Comparison of ENCODE assay signal across 1 cellular context in genomic region chr6:26550250-26550993, GRCh38.
TF ChIP-seq lines count a peak whose summit lies in the region.

No MANE protein-coding gene starts in this region.

TF ChIP-seq in HepG2, 621 proteins besides CTCF, POLR2A, EP300 and RAD21 (continued from another document and continues in another):
- TF ChIP-seq SETDB1 (CRISPR knock-in tag; IDR thresholded peaks at IDR 0.05; ENCODE audit: borderline replicate concordance) = no peak
- TF ChIP-seq BORCS8-MEF2B (CRISPR knock-in tag; IDR thresholded peaks at IDR 0.05) = peak; percentile 24; the same call in 1 of the 2 replicates
- 0 out of 2 replicates have a peak, but pooled peaks have one; percentile 37 for TF ChIP-seq AKNA (CRISPR knock-in tag; IDR thresholded peaks at IDR 0.05; ENCODE audit: borderline replicate concordance)
- TF ChIP-seq PCBP2 (optimal IDR thresholded peaks at IDR 0.05; ENCODE audit: low read depth, low read length, poor library complexity, severe bottlenecking) = no peak
- peak; percentile 60; the same call in 1 of the 3 replicates for TF ChIP-seq MXI1 (IDR thresholded peaks at IDR 0.05; ENCODE audit: borderline replicate concordance, low read depth, low read length)
- peak; percentile 76 for TF ChIP-seq MXD3 (CRISPR knock-in tag; IDR thresholded peaks at IDR 0.05)
- TF ChIP-seq BATF2 (CRISPR knock-in tag; IDR thresholded peaks at IDR 0.05) = no peak
- no peak for TF ChIP-seq CREBL2 (CRISPR knock-in tag; IDR thresholded peaks at IDR 0.05; ENCODE audit: borderline replicate concordance)
- no peak for TF ChIP-seq ZNF251 (CRISPR knock-in tag; IDR thresholded peaks at IDR 0.05)
- peak; percentile 46; the same call in 1 of the 2 replicates for TF ChIP-seq SMAD1 (CRISPR knock-in tag; IDR thresholded peaks at IDR 0.05; ENCODE audit: borderline replicate concordance, low read depth)
- TF ChIP-seq PLSCR1 (CRISPR knock-in tag; IDR thresholded peaks at IDR 0.05; ENCODE audit: borderline replicate concordance) = no peak
- TF ChIP-seq HNRNPK (IDR thresholded peaks at IDR 0.05; ENCODE audit: low read depth, low read length, poor library complexity, severe bottlenecking) = no peak
- TF ChIP-seq NFE2L1 (CRISPR knock-in tag; IDR thresholded peaks at IDR 0.05; ENCODE audit: borderline replicate concordance) = no peak
- peak; percentile 62; the same call in 1 of the 2 replicates for TF ChIP-seq SPEN (CRISPR knock-in tag; IDR thresholded peaks at IDR 0.05; ENCODE audit: low read depth)
- peak; percentile 49 for TF ChIP-seq FOXA3 (CRISPR knock-in tag; IDR thresholded peaks at IDR 0.05)
- TF ChIP-seq TEF (CRISPR knock-in tag; IDR thresholded peaks at IDR 0.05) = no peak
- no peak for TF ChIP-seq WIZ (CRISPR knock-in tag; IDR thresholded peaks at IDR 0.05)
- 0 out of 2 replicates have a peak, but pooled peaks have one; percentile 50 for TF ChIP-seq ZSCAN9 (CRISPR knock-in tag; IDR thresholded peaks at IDR 0.05; ENCODE audit: borderline replicate concordance)
- peak; percentile 83 for TF ChIP-seq MAX (IDR thresholded peaks at IDR 0.05)
- no peak for TF ChIP-seq CENPT (CRISPR knock-in tag; IDR thresholded peaks at IDR 0.05; ENCODE audit: low read depth)
- no peak for TF ChIP-seq IRX3 (CRISPR knock-in tag; IDR thresholded peaks at IDR 0.05; ENCODE audit: borderline replicate concordance, low read depth)
- peak; percentile 83; the same call in 1 of the 2 replicates for TF ChIP-seq CBX5 (CRISPR knock-in tag; IDR thresholded peaks at IDR 0.05; ENCODE audit: borderline replicate concordance)
- TF ChIP-seq AKAP8 (CRISPR knock-in tag; IDR thresholded peaks at IDR 0.05) = no peak
- no peak for TF ChIP-seq SKIL (CRISPR knock-in tag; IDR thresholded peaks at IDR 0.05; ENCODE audit: borderline replicate concordance)
- TF ChIP-seq TIGD3 (CRISPR knock-in tag; IDR thresholded peaks at IDR 0.05; ENCODE audit: borderline replicate concordance) = no peak
- TF ChIP-seq MLX (CRISPR knock-in tag; IDR thresholded peaks at IDR 0.05) = peak; percentile 34; the same call in 1 of the 2 replicates
- TF ChIP-seq ZNF292 (CRISPR knock-in tag; IDR thresholded peaks at IDR 0.05; ENCODE audit: borderline replicate concordance, low read depth) = no peak
- peak; percentile 97 for TF ChIP-seq ZMYM2 (CRISPR knock-in tag; IDR thresholded peaks at IDR 0.05)
- TF ChIP-seq ZNF770 (CRISPR knock-in tag; IDR thresholded peaks at IDR 0.05) = no peak
- TF ChIP-seq ZNF550 (CRISPR knock-in tag; IDR thresholded peaks at IDR 0.05; ENCODE audit: borderline replicate concordance) = no peak; the same call in 1 of the 2 replicates
- TF ChIP-seq ZBTB37 (CRISPR knock-in tag; IDR thresholded peaks at IDR 0.05) = no peak; the same call in 1 of the 2 replicates
- TF ChIP-seq JUN (CRISPR knock-in tag; IDR thresholded peaks at IDR 0.05) = no peak
- peak; percentile 33; the same call in 1 of the 2 replicates for TF ChIP-seq KAT7 (CRISPR knock-in tag; IDR thresholded peaks at IDR 0.05; ENCODE audit: borderline replicate concordance)
- TF ChIP-seq IKZF1 (IDR thresholded peaks at IDR 0.05) = no peak
- TF ChIP-seq RORA (CRISPR knock-in tag; IDR thresholded peaks at IDR 0.05) = no peak
- TF ChIP-seq KAT2B (IDR thresholded peaks at IDR 0.05; ENCODE audit: borderline replicate concordance, low read depth, low read length) = no peak
- TF ChIP-seq ZNF773 (CRISPR knock-in tag; IDR thresholded peaks at IDR 0.05; ENCODE audit: borderline replicate concordance) = no peak
- peak; percentile 77 for TF ChIP-seq ASH2L (IDR thresholded peaks at IDR 0.05; ENCODE audit: insufficient read length, low read depth, low read length)
- TF ChIP-seq STAG1 (CRISPR knock-in tag; IDR thresholded peaks at IDR 0.05) = peak; percentile 34; the same call in 1 of the 2 replicates
- no peak for TF ChIP-seq TOPORS (CRISPR knock-in tag; IDR thresholded peaks at IDR 0.05)
- TF ChIP-seq ZNF280D (CRISPR knock-in tag; IDR thresholded peaks at IDR 0.05) = peak; percentile 65; the same call in 1 of the 2 replicates
